1 cellular context compared by ENCODE assay signal in genomic region chr2:158745067-158745865, GRCh38.
A peak's percentile ranks its signal among the peaks of the same experiment; 100 is the strongest.
TF ChIP-seq lines count a peak whose summit lies in the region.

No MANE protein-coding gene starts in this region.

TF ChIP-seq in GM12878, 131 proteins besides CTCF, POLR2A, EP300 and RAD21:
- TF ChIP-seq EGR1 (IDR thresholded peaks at IDR 0.05; ENCODE audit: borderline replicate concordance in 1 of 2, low read depth in 2 of 2, low read length in 2 of 2) (no peak), CREB1 (IDR thresholded peaks at IDR 0.05; ENCODE audit: low read depth) (no peak), JUNB (IDR thresholded peaks at IDR 0.05) (no peak), RBBP5 (conservative IDR thresholded peaks at IDR 0.05) (no peak), SMC3 (IDR thresholded peaks at IDR 0.05; ENCODE audit: borderline replicate concordance, low read length) (peak; percentile 62), REST (IDR thresholded peaks at IDR 0.05; ENCODE audit: low read depth, low read length) (no peak)
